16 cellular contexts compared by ENCODE assay signal in the genomic region with DNA sequence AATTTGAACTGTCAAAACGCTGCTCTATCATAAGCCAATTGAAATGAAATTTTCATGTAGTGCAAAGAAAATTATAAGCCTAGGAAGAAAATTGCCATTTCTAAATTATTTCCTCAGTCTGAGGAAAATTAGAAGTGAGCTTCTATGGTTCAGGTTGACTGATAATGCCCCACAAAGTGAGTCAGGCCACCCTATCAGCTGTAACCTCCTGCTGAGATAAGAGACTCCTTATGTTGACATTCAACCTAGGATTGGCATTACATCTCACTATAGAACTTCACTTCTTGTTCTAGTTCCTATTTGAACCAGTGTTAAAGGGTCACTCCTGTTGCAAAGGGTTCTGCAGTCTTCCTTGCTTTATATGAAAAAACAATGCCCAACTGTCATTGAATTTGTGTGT. TPM values are rescaled to one million over a fixed set of nuclear protein-coding genes. Genes with fewer than 3 reads are reported as not detected.
DNase-seq lines count a peak whose midpoint lies in the region; ATAC-seq lines count a peak whose summit lies in the region.
"Had no signal": no experiment of that assay in that cellular context is flagged by ENCODE, and none has a peak within 500 bp of the region (broad histone marks: within the 10 kb centered on the region; RNA-seq: fewer than 3 reads in every experiment).

No MANE protein-coding gene starts in this region.

- H3K4me3 Mint-ChIP-seq in activated CD4-positive, alpha-beta T cell treated with anti-CD3 and anti-CD28 coated beads for 36 hours, result no peak overlapping the region
- H3K4me3 Mint-ChIP-seq: H9 had no signal

- peaks cover 16% of the 10 kb centered on the region for H3K4me1 Mint-ChIP-seq in activated CD4-positive, alpha-beta T cell treated with anti-CD3 and anti-CD28 coated beads for 36 hours

- H3K27ac Mint-ChIP-seq in activated CD4-positive, alpha-beta T cell treated with anti-CD3 and anti-CD28 coated beads for 36 hours, result no peak overlapping the region
- H3K27ac Mint-ChIP-seq: H9 had no signal

- POLR2A ChIA-PET in activated CD4-positive, alpha-beta T cell treated with anti-CD3 and anti-CD28 coated beads for 36 hours (lab: Charles Lee), result no interaction called here

- CTCF ChIA-PET in activated CD4-positive, alpha-beta T cell treated with anti-CD3 and anti-CD28 coated beads for 36 hours (lab: Charles Lee), result interaction anchor here (1.2 to 1.7 kb wide), 2 partner anchors 13 to 15 kb away, joined by 3 to 5 read pairs; no protein-coding TSS in a partner anchor

- H3K36me3 Mint-ChIP-seq in activated CD4-positive, alpha-beta T cell treated with anti-CD3 and anti-CD28 coated beads for 36 hours (ENCODE audit: low read depth), result no peaks in the 10 kb centered on the region

- peaks cover 2% of the 10 kb centered on the region for H3K27me3 Mint-ChIP-seq in activated CD4-positive, alpha-beta T cell treated with anti-CD3 and anti-CD28 coated beads for 36 hours

- ATAC-seq in HG02981 (IDR thresholded peaks at IDR 0.05; ENCODE audit: unreplicated experiment), result no peak
- ATAC-seq in HG03469 (IDR thresholded peaks at IDR 0.05; ENCODE audit: unreplicated experiment), result no peak
- ATAC-seq in activated CD4-positive, alpha-beta T cell treated with anti-CD3 and anti-CD28 coated beads for 36 hours, result no peak

- peak; percentile 4 for DNase-seq in A172 (ENCODE audit: low spot score)
- DNase-seq in HUDEP-2 (lab: John Stamatoyannopoulos, UW; ENCODE audit: unreplicated experiment in 76 of 76), result peak in 39 of 76 experiments; percentile 0 to 52 (median 19)
- peak; percentile 69 for DNase-seq in NCI-H69 (lab: John Stamatoyannopoulos, UW)
- peak; percentile 17 for DNase-seq in amniotic epithelial cell (ENCODE audit: low read depth)
- no peak for DNase-seq in putamen (ENCODE audit: low spot score)
- DNase-seq in activated CD4-positive, alpha-beta T cell treated with anti-CD3 and anti-CD28 coated beads for 36 hours, result no peak
- DNase-seq: COR-L47, DMS79, H9, KBM-7, NCI-H1105 treated with DMSO at 0.1 percent for 48 hours, NCI-H187 treated with DMSO at 0.1 percent for 48 hours, NCI-H2171, NCI-H524 treated with DMSO at 0.1 percent for 48 hours had no signal

- peaks cover 10% of the 10 kb centered on the region for H3K9me3 Mint-ChIP-seq in activated CD4-positive, alpha-beta T cell treated with anti-CD3 and anti-CD28 coated beads for 36 hours (ENCODE audit: low read depth)

- intact Hi-C loops in activated CD4-positive, alpha-beta T cell treated with anti-CD3 and anti-CD28 coated beads for 36 hours (cut with DNase I, micrococcal nuclease), result no loop called here

RNA-seq across cellular contexts. Expression of a gene that starts 32.6 kb away (rescaled TPM):
- 58.9 and 69.3 TPM in 2 replicates for total RNA-seq in A172 (2014; rRNA removed; shearing (Covaris generic))
- total RNA-seq in activated CD4-positive, alpha-beta T cell treated with anti-CD3 and anti-CD28 coated beads for 36 hours, result 10 to 100 TPM; 64.6 to 66.4 TPM

Comparison
In these comparisons a context has a peak if more than half of its experiments do, and no peak if none do; other contexts are left out.
1. DNase-seq: peak in A172 (single experiment), HUDEP-2 (39 of 76), NCI-H69 (single experiment) and amniotic epithelial cell (single experiment); none in putamen (single experiment) and activated CD4-positive, alpha-beta T cell treated with anti-CD3 and anti-CD28 coated beads for 36 hours (single experiment).